Comparison of ENCODE assay signal across 1 cellular context in genomic region chr5:136030252-136030651, GRCh38.
TF ChIP-seq lines count a peak whose summit lies in the region.

No MANE protein-coding gene starts in this region.

TF ChIP-seq in GM23338, 12 proteins besides CTCF, POLR2A, EP300 and RAD21 (continued from another document):
- TF ChIP-seq ZNF462 (CRISPR knock-in tag; IDR thresholded peaks at IDR 0.05) (no peak), STAT1 (IDR thresholded peaks at IDR 0.05; ENCODE audit: unreplicated experiment) (no peak), EZH2 (IDR thresholded peaks at IDR 0.05; ENCODE audit: low read depth, unreplicated experiment) (no peak), ZNF114 (CRISPR knock-in tag; IDR thresholded peaks at IDR 0.05) (no peak), NANOG (IDR thresholded peaks at IDR 0.05; ENCODE audit: borderline replicate concordance) (no peak), ZNF331 (CRISPR knock-in tag; IDR thresholded peaks at IDR 0.05; ENCODE audit: low read depth) (no peak), POLR2AphosphoS5 (IDR thresholded peaks at IDR 0.05; ENCODE audit: low read depth) (no peak), EZH2phosphoT487 (IDR thresholded peaks at IDR 0.05; ENCODE audit: unreplicated experiment) (no peak), CREB1 (CRISPR knock-in tag; IDR thresholded peaks at IDR 0.05; ENCODE audit: low read depth) (no peak)
